ENCODE assay signal across 1 cellular context in the genomic region with DNA sequence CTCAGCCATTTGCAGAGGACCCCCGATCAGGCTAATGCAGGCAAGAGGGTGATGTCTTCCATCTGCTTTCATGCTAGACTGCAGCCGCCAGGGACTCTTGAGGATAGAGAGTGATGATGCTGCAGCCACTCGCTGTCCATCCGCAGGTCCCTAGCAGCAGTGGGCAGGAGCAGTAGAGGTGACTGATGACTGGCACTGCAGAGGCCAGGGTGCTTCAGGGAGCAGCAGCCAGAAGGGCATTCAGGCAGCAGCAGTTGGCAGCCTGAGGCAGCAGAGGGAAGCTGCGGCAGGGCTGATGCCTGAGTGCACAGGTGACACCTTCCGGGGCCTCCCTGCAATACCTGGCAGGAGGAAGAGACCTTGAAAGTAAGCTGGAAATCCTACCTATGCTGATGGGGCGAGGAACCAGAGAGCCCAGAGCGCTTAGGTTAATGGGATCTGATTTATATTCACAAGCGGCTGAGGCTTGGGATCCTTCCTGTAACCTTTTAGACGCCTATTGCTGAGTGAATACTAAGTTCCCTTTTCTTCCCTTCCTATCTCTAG.
TF ChIP-seq lines count a peak whose summit lies in the region.

No MANE protein-coding gene starts in this region.

TF ChIP-seq in H1, 55 proteins besides CTCF, POLR2A, EP300 and RAD21 (continued from another document):
- TF ChIP-seq RBBP5 (IDR thresholded peaks at IDR 0.05; ENCODE audit: borderline replicate concordance, low read depth, low read length) (no peak), KDM4A (IDR thresholded peaks at IDR 0.05; ENCODE audit: low read depth, low read length, severe bottlenecking) (no peak), FOSL1 (IDR thresholded peaks at IDR 0.05; ENCODE audit: insufficient read depth, low read depth, low read length) (no peak), MAFK (IDR thresholded peaks at IDR 0.05; ENCODE audit: low read depth, low read length) (no peak), GABPA (IDR thresholded peaks at IDR 0.05; ENCODE audit: borderline replicate concordance, insufficient read depth, low read length) (no peak)
- TF ChIP-seq, protein P1, sequence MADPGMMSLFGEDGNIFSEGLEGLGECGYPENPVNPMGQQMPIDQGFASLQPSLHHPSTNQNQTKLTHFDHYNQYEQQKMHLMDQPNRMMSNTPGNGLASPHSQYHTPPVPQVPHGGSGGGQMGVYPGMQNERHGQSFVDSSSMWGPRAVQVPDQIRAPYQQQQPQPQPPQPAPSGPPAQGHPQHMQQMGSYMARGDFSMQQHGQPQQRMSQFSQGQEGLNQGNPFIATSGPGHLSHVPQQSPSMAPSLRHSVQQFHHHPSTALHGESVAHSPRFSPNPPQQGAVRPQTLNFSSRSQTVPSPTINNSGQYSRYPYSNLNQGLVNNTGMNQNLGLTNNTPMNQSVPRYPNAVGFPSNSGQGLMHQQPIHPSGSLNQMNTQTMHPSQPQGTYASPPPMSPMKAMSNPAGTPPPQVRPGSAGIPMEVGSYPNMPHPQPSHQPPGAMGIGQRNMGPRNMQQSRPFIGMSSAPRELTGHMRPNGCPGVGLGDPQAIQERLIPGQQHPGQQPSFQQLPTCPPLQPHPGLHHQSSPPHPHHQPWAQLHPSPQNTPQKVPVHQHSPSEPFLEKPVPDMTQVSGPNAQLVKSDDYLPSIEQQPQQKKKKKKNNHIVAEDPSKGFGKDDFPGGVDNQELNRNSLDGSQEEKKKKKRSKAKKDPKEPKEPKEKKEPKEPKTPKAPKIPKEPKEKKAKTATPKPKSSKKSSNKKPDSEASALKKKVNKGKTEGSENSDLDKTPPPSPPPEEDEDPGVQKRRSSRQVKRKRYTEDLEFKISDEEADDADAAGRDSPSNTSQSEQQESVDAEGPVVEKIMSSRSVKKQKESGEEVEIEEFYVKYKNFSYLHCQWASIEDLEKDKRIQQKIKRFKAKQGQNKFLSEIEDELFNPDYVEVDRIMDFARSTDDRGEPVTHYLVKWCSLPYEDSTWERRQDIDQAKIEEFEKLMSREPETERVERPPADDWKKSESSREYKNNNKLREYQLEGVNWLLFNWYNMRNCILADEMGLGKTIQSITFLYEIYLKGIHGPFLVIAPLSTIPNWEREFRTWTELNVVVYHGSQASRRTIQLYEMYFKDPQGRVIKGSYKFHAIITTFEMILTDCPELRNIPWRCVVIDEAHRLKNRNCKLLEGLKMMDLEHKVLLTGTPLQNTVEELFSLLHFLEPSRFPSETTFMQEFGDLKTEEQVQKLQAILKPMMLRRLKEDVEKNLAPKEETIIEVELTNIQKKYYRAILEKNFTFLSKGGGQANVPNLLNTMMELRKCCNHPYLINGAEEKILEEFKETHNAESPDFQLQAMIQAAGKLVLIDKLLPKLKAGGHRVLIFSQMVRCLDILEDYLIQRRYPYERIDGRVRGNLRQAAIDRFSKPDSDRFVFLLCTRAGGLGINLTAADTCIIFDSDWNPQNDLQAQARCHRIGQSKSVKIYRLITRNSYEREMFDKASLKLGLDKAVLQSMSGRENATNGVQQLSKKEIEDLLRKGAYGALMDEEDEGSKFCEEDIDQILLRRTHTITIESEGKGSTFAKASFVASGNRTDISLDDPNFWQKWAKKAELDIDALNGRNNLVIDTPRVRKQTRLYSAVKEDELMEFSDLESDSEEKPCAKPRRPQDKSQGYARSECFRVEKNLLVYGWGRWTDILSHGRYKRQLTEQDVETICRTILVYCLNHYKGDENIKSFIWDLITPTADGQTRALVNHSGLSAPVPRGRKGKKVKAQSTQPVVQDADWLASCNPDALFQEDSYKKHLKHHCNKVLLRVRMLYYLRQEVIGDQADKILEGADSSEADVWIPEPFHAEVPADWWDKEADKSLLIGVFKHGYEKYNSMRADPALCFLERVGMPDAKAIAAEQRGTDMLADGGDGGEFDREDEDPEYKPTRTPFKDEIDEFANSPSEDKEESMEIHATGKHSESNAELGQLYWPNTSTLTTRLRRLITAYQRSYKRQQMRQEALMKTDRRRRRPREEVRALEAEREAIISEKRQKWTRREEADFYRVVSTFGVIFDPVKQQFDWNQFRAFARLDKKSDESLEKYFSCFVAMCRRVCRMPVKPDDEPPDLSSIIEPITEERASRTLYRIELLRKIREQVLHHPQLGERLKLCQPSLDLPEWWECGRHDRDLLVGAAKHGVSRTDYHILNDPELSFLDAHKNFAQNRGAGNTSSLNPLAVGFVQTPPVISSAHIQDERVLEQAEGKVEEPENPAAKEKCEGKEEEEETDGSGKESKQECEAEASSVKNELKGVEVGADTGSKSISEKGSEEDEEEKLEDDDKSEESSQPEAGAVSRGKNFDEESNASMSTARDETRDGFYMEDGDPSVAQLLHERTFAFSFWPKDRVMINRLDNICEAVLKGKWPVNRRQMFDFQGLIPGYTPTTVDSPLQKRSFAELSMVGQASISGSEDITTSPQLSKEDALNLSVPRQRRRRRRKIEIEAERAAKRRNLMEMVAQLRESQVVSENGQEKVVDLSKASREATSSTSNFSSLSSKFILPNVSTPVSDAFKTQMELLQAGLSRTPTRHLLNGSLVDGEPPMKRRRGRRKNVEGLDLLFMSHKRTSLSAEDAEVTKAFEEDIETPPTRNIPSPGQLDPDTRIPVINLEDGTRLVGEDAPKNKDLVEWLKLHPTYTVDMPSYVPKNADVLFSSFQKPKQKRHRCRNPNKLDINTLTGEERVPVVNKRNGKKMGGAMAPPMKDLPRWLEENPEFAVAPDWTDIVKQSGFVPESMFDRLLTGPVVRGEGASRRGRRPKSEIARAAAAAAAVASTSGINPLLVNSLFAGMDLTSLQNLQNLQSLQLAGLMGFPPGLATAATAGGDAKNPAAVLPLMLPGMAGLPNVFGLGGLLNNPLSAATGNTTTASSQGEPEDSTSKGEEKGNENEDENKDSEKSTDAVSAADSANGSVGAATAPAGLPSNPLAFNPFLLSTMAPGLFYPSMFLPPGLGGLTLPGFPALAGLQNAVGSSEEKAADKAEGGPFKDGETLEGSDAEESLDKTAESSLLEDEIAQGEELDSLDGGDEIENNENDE (IDR thresholded peaks at IDR 0.05; ENCODE audit: insufficient replicate concordance, low read length): no peak
